15 cellular contexts compared by ENCODE assay signal in the genomic region with DNA sequence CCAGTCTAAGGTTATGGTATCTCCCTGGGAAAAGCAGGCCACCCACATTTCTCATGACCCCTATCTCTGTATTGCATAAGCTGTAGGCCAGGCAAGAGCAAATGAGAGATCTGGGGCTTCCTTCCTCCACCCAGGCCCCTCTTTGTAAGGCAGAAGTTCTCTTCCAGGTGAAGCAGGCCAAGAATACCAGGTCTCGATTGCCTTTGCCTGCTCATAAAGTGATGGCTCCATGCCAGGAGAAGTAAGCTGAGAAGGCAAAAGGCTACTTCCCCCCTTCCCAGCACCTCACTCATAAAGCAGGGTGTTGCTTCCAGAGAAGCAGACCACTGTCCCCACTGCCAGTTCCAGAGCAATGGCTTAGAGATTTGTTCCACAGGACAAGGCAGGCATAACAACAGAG.
DNase-seq lines count a peak whose midpoint lies in the region; ATAC-seq and TF ChIP-seq lines count a peak whose summit lies in the region.
"Had no signal": no experiment of that assay in that cellular context is flagged by ENCODE, and none has a peak within 500 bp of the region (broad histone marks: within the 10 kb centered on the region; RNA-seq: fewer than 3 reads in every experiment).

No MANE protein-coding gene starts in this region.

- peak overlapping the region; percentile 12 for H4K8ac ChIP-seq in mesenchymal stem cell (ENCODE audit: low read length)

- H3K36me3 Mint-ChIP-seq in MCF 10A (ENCODE audit: insufficient read depth, unreplicated experiment): no peaks in the 10 kb centered on the region
- H3K36me3 Mint-ChIP-seq: CD14-positive monocyte had no signal

- H3K4me3 Mint-ChIP-seq in MCF 10A (ENCODE audit: unreplicated experiment): no peak overlapping the region
- H3K4me3 Mint-ChIP-seq: CD14-positive monocyte had no signal

- no peak overlapping the region for H3K4me2 ChIP-seq in mesenchymal stem cell (ENCODE audit: low read length, poor library complexity, severe bottlenecking)

- peak overlapping the region in 1 of 2 experiments; percentile 26 for H3K18ac ChIP-seq in mesenchymal stem cell (ENCODE audit: low read depth in 1 of 2, low read length in 2 of 2)

- H2BK15ac ChIP-seq in mesenchymal stem cell (ENCODE audit: low read depth, poor library complexity, severe bottlenecking): no peak overlapping the region

- H3K27ac ChIP-seq in breast epithelium (no peak overlapping the region), mesenchymal stem cell (ENCODE audit: low read length, poor library complexity, severe bottlenecking) (no peak overlapping the region)

- H3K4me3 ChIP-seq in breast epithelium (no peak overlapping the region), mesenchymal stem cell (ENCODE audit: insufficient read depth in 1 of 2, low read depth in 1 of 2, low read length in 2 of 2) (no peak overlapping the region)

- H3K9me3 Mint-ChIP-seq in MCF 10A (ENCODE audit: unreplicated experiment): peaks cover 8% of the 10 kb centered on the region

- H3K27me3 ChIP-seq in breast epithelium: no peaks in the 10 kb centered on the region
- H3K27me3 ChIP-seq in mesenchymal stem cell (ENCODE audit: control insufficient read depth in 1 of 2, insufficient read depth in 1 of 2, low read length in 2 of 2): no peaks in the 10 kb centered on the region

- H3K9ac ChIP-seq in mesenchymal stem cell (ENCODE audit: low read length): no peak overlapping the region

- no peaks in the 10 kb centered on the region for H3K27me3 Mint-ChIP-seq in MCF 10A (ENCODE audit: insufficient read depth, unreplicated experiment)

- no peak overlapping the region for H3K4ac ChIP-seq in mesenchymal stem cell (ENCODE audit: low read depth in 1 of 2, low read length in 2 of 2)

- H2AK5ac ChIP-seq in mesenchymal stem cell (ENCODE audit: low read length, severe bottlenecking): no peak overlapping the region

- 94% methylated on average over 1 of the region's 1 CpG for WGBS in mesenchymal stem cell

- CTCF ChIA-PET in MCF 10A (lab: Yijun Ruan, JAX): interaction anchor here (0.6 to 1.9 kb wide), 2 partner anchors 14 to 1525 kb away, joined by 3 to 6 read pairs; no protein-coding TSS in a partner anchor

- intact Hi-C loops in MCF 10A (cut with micrococcal nuclease): no loop called here
- intact Hi-C loops in breast epithelium (cut with DNase I; ENCODE audit: low total_unique reads): no loop called here

- H3K14ac ChIP-seq in mesenchymal stem cell (ENCODE audit: low read length in 2 of 2): no peak overlapping the region

- POLR2A ChIA-PET in MCF 10A (lab: Yijun Ruan, JAX): interaction anchor here (0.6 to 1.2 kb wide), 3 partner anchors 10 to 50 kb away, joined by 3 to 4 read pairs (median 4); no protein-coding TSS in a partner anchor

- H4K91ac ChIP-seq in mesenchymal stem cell (ENCODE audit: low read length): no peak overlapping the region

- TF ChIP-seq CTCF in MCF 10A (IDR thresholded peaks at IDR 0.05; ENCODE audit: unreplicated experiment): no peak
- TF ChIP-seq CTCF in breast epithelium (IDR thresholded peaks at IDR 0.05): no peak

- no peak for TF ChIP-seq POLR2A in breast epithelium (IDR thresholded peaks at IDR 0.05)

- H2AFZ ChIP-seq in mesenchymal stem cell (ENCODE audit: low read depth, low read length): no peak overlapping the region

- H3K23ac ChIP-seq in mesenchymal stem cell (ENCODE audit: low read length in 2 of 2): no peak overlapping the region

- peaks cover 20% of the 10 kb centered on the region for H3K4me1 Mint-ChIP-seq in MCF 10A (ENCODE audit: insufficient read depth, unreplicated experiment)
- H3K4me1 Mint-ChIP-seq: CD14-positive monocyte had no signal

- peak; percentile 18 for DNase-seq in MCF 10A (ENCODE audit: unreplicated experiment)
- no peak for DNase-seq in breast epithelium (ENCODE audit: low spot score in 2 of 2)
- DNase-seq in NCI-H748 treated with DMSO at 0.1 percent for 48 hours (lab: John Stamatoyannopoulos, UW): peak; percentile 56
- DNase-seq in mesenchymal stem cell: no peak
- no peak for DNase-seq in GDM1 (lab: John Stamatoyannopoulos, UW)
- DNase-seq in NCI-H2081 (lab: John Stamatoyannopoulos, UW): no peak
- DNase-seq: COR-L47, EL, Kasumi-1, NCI-H1436, NCI-H2081 treated with DMSO at 0.1 percent for 48 hours, NCI-H345 had no signal

- H3K36me3 ChIP-seq in breast epithelium: no peaks in the 10 kb centered on the region
- no peaks in the 10 kb centered on the region for H3K36me3 ChIP-seq in mesenchymal stem cell (ENCODE audit: control insufficient read depth in 1 of 2, insufficient read depth in 2 of 2, low read depth in 1 of 2, low read length in 2 of 2)

- H3K79me1 ChIP-seq in mesenchymal stem cell (replicated peaks; ENCODE audit: low read length, poor library complexity, severe bottlenecking): no peaks in the 10 kb centered on the region

- no peak overlapping the region for H2BK12ac ChIP-seq in mesenchymal stem cell (ENCODE audit: low read length in 2 of 2)

- H3K9me3 ChIP-seq in breast epithelium: peaks cover 0 to 10% of the 10 kb centered on the region in 2 donors
- peaks cover 14% of the 10 kb centered on the region for H3K9me3 ChIP-seq in mesenchymal stem cell (ENCODE audit: control insufficient read depth, low read length)

- ATAC-seq in GM18511 (IDR thresholded peaks at IDR 0.05; ENCODE audit: unreplicated experiment): no peak
- ATAC-seq: Right ventricle myocardium inferior had no signal

- BruUV-seq in MCF 10A (replicated peaks; lab: Mats Ljungman, UMichigan): no TSS peak

- H3K27ac Mint-ChIP-seq in MCF 10A (ENCODE audit: low read depth, unreplicated experiment): peak overlapping the region; percentile 66
- H3K27ac Mint-ChIP-seq: CD14-positive monocyte had no signal

- no peak overlapping the region for H2BK5ac ChIP-seq in mesenchymal stem cell (ENCODE audit: low read depth, low read length, poor library complexity, severe bottlenecking)

- H3K4me1 ChIP-seq in breast epithelium (no peaks in the 10 kb centered on the region), mesenchymal stem cell (ENCODE audit: control insufficient read depth, insufficient read depth, low read depth, low read length) (no peaks in the 10 kb centered on the region)

- no peak overlapping the region for H2BK120ac ChIP-seq in mesenchymal stem cell (ENCODE audit: low read depth, low read length)

Comparison
In these comparisons a context has a peak if more than half of its experiments do, and no peak if none do; other contexts are left out.
1. DNase-seq: peak in MCF 10A (single experiment) and NCI-H748 treated with DMSO at 0.1 percent for 48 hours (single experiment); none in breast epithelium (0 of 2), mesenchymal stem cell (single experiment), GDM1 (single experiment) and NCI-H2081 (0 of 2).